10 cellular contexts compared by ENCODE assay signal in the genomic region with DNA sequence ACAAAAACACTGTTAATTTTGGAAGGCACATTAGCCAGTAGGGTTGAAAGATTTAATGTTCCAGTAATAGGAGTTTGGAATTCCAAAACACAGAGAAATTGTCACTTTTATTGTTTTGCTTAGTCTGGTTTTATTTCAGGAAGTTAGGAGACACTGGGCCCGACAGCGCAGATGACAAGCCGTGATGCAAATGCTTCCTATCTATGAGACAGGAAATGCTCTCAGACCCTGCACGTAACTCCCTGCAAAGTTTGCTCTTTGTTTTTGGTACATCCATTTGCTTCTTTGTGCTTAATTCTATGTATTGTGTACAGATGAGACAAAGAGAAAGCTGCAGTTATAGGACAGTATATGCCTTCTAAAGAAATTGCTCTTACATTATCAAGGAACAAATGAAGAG.
DNase-seq lines count a peak whose midpoint lies in the region; ATAC-seq and TF ChIP-seq lines count a peak whose summit lies in the region.
"Had no signal": no experiment of that assay in that cellular context is flagged by ENCODE, and none has a peak within 500 bp of the region (broad histone marks: within the 10 kb centered on the region; RNA-seq: fewer than 3 reads in every experiment).

No MANE protein-coding gene starts in this region.

- no peaks in the 10 kb centered on the region for H3K27me3 ChIP-seq in esophagus squamous epithelium
- H3K27me3 ChIP-seq in thyroid gland, result no peaks in the 10 kb centered on the region
- H3K27me3 ChIP-seq: uterus had no signal

- H3K4me3 ChIP-seq in esophagus squamous epithelium (no peak overlapping the region), thyroid gland (replicated peaks in 1 of 3) (no peak overlapping the region)
- H3K4me3 ChIP-seq: uterus had no signal

- H3K27ac ChIP-seq in esophagus squamous epithelium (peak overlapping the region in 1 of 4 donors; percentile 33), thyroid gland (peak overlapping the region; percentile 88 to 91 (median 90))
- H3K27ac ChIP-seq: uterus had no signal

- peak; percentile 9 for DNase-seq in stimulated activated CD4-positive, alpha-beta T cell treated with anti-CD3 and anti-CD28 coated beads, Interleukin-12 subunit alpha, Interleukin-12 subunit beta, amount 100 ng/mL, for 4 hours
- DNase-seq in stimulated activated CD4-positive, alpha-beta T cell treated with anti-CD3 and anti-CD28 coated beads, Interleukin-2, amount 100 ng/mL, for 48 hours, result no peak
- peak in 4 of 5 donors; percentile 15 to 76 (median 22) for DNase-seq in T-helper 1 cell
- DNase-seq in esophagus squamous epithelium (lab: John Stamatoyannopoulos, UW), result peak; percentile 18
- DNase-seq in thyroid gland, result peak in 1 of 2 donors; percentile 30
- no peak for DNase-seq in DMS 273 treated with DMSO at 0.1 percent for 48 hours (lab: John Stamatoyannopoulos, UW)
- no peak for DNase-seq in islet precursor cell
- DNase-seq: amniotic stem cell had no signal

- WGBS in esophagus squamous epithelium, 2 donors, result 78 to 84% methylated on average over 4 of the region's 4 CpGs
- 65 to 80% methylated on average over 4 of the region's 4 CpGs for WGBS in thyroid gland, 2 donors

- H3K4me1 ChIP-seq in esophagus squamous epithelium, result peaks cover 8 to 46% (median 19%) of the 10 kb centered on the region in 3 donors
- peaks cover 66 to 71% of the 10 kb centered on the region in 2 donors for H3K4me1 ChIP-seq in thyroid gland
- H3K4me1 ChIP-seq: uterus had no signal

- H3K36me3 ChIP-seq in esophagus squamous epithelium (no peaks in the 10 kb centered on the region), thyroid gland (no peaks in the 10 kb centered on the region)
- H3K36me3 ChIP-seq: uterus had no signal

- TF ChIP-seq POLR2A in esophagus squamous epithelium (IDR thresholded peaks at IDR 0.05) (no peak), thyroid gland (IDR thresholded peaks at IDR 0.05) (no peak)

- no peaks in the 10 kb centered on the region for H3K9me3 ChIP-seq in esophagus squamous epithelium
- H3K9me3 ChIP-seq in thyroid gland, result no peaks in the 10 kb centered on the region
- H3K9me3 ChIP-seq: uterus had no signal

- no peak for TF ChIP-seq CTCF in esophagus squamous epithelium (IDR thresholded peaks at IDR 0.05)
- no peak for TF ChIP-seq CTCF in thyroid gland (IDR thresholded peaks at IDR 0.05)

- intact Hi-C loops in esophagus squamous epithelium (cut with DNase I) (no loop called here), thyroid gland (cut with DNase I) (loop anchor here (5.0 kb wide), 1 partner anchor 337 kb away; no protein-coding TSS in a partner anchor)

- ATAC-seq in HG02884 (IDR thresholded peaks at IDR 0.05; ENCODE audit: unreplicated experiment), result no peak

Comparison
In these comparisons a context has a peak if more than half of its experiments do, and no peak if none do; other contexts are left out.
1. DNase-seq: peak in stimulated activated CD4-positive, alpha-beta T cell treated with anti-CD3 and anti-CD28 coated beads, Interleukin-12 subunit alpha, Interleukin-12 subunit beta, amount 100 ng/mL, for 4 hours (single experiment), T-helper 1 cell (4 of 5) and esophagus squamous epithelium (single experiment); none in stimulated activated CD4-positive, alpha-beta T cell treated with anti-CD3 and anti-CD28 coated beads, Interleukin-2, amount 100 ng/mL, for 48 hours (0 of 2), DMS 273 treated with DMSO at 0.1 percent for 48 hours (single experiment) and islet precursor cell (single experiment).